Comparison of ENCODE assay signal across 16 cellular contexts in genomic region chr6:154487367-154488275, GRCh38. TPM values are rescaled to one million over a fixed set of nuclear protein-coding genes. Genes with fewer than 3 reads are reported as not detected.
DNase-seq lines count a peak whose midpoint lies in the region; ATAC-seq and TF ChIP-seq lines count a peak whose summit lies in the region.
"Had no signal": no experiment of that assay in that cellular context is flagged by ENCODE, and none has a peak within 500 bp of the region (broad histone marks: within the 10 kb centered on the region; RNA-seq: fewer than 3 reads in every experiment).

No MANE protein-coding gene starts in this region.

- DNase-seq in HuH-7 (ENCODE audit: low spot score) (peak; percentile 22), SJSA1 (ENCODE audit: low read depth in 1 of 2, low spot score in 2 of 2) (peak; percentile 79 to 82), kidney tubule cell (ENCODE audit: low spot score) (peak; percentile 42), thoracic aorta (ENCODE audit: low spot score) (no peak), cerebellar cortex (ENCODE audit: low spot score) (no peak), NCI-H510A treated with DMSO at 0.1 percent for 48 hours (lab: John Stamatoyannopoulos, UW) (no peak)
- DNase-seq in CD4-positive, alpha-beta memory T cell, result no peak
- DNase-seq: activated naive CD4-positive, alpha-beta T cell treated with Interleukin-2 at 50 U/mL for 16 hours; DND-41; effector CD4-positive, alpha-beta T cell; NCI-H187 treated with DMSO at 0.1 percent for 48 hours; NCI-H510A; psoas muscle; stomach; T-helper 17 cell had no signal

- H3K9me3 ChIP-seq in SJSA1 (replicated peaks) (no peaks in the 10 kb centered on the region), thoracic aorta (no peaks in the 10 kb centered on the region)
- H3K9me3 ChIP-seq in CD4-positive, alpha-beta memory T cell (ENCODE audit: control insufficient read depth in 1 of 2, low read length in 2 of 2), result no peaks in the 10 kb centered on the region
- H3K9me3 ChIP-seq: psoas muscle, stomach had no signal

- H3K27ac Mint-ChIP-seq in CD4-positive, alpha-beta memory T cell, result no peak overlapping the region
- H3K27ac Mint-ChIP-seq: T-helper 17 cell had no signal

- H3K4me3 Mint-ChIP-seq in CD4-positive, alpha-beta memory T cell, result no peak overlapping the region
- H3K4me3 Mint-ChIP-seq: T-helper 17 cell had no signal

- POLR2A ChIA-PET in CD4-positive, alpha-beta memory T cell (lab: Charles Lee; ENCODE audit: partially characterized antibody), result no interaction called here

- peaks cover 48% of the 10 kb centered on the region for H3K4me1 ChIP-seq in SJSA1 (replicated peaks)
- peaks cover 46 to 78% of the 10 kb centered on the region in 2 donors for H3K4me1 ChIP-seq in thoracic aorta (ENCODE audit: control insufficient read depth in 1 of 2, low read depth in 2 of 2)
- no peaks in the 10 kb centered on the region for H3K4me1 ChIP-seq in CD4-positive, alpha-beta memory T cell (ENCODE audit: insufficient read depth, low read length)
- H3K4me1 ChIP-seq: psoas muscle had no signal

- H3K4me1 Mint-ChIP-seq in CD4-positive, alpha-beta memory T cell, result no peaks in the 10 kb centered on the region
- H3K4me1 Mint-ChIP-seq: T-helper 17 cell had no signal

- CTCF ChIA-PET in CD4-positive, alpha-beta memory T cell (lab: Charles Lee; ENCODE audit: partially characterized antibody), result no interaction called here

- no peak overlapping the region for H3K4me3 ChIP-seq in SJSA1
- H3K4me3 ChIP-seq in thoracic aorta, result no peak overlapping the region
- no peak overlapping the region for H3K4me3 ChIP-seq in CD4-positive, alpha-beta memory T cell (ENCODE audit: low read length in 2 of 2)
- H3K4me3 ChIP-seq: psoas muscle, stomach had no signal

- intact Hi-C loops in CD4-positive, alpha-beta memory T cell (cut with micrococcal nuclease), result no loop called here

- no peaks in the 10 kb centered on the region for H3K27me3 ChIP-seq in SJSA1 (replicated peaks)
- H3K27me3 ChIP-seq in thoracic aorta (replicated peaks; ENCODE audit: insufficient read depth), result no peaks in the 10 kb centered on the region
- no peaks in the 10 kb centered on the region for H3K27me3 ChIP-seq in CD4-positive, alpha-beta memory T cell (ENCODE audit: insufficient read depth, low read length)
- H3K27me3 ChIP-seq: stomach had no signal

- H3K36me3 ChIP-seq in SJSA1 (no peaks in the 10 kb centered on the region), thoracic aorta (no peaks in the 10 kb centered on the region)
- H3K36me3 ChIP-seq in CD4-positive, alpha-beta memory T cell (ENCODE audit: insufficient read depth, low read length), result no peaks in the 10 kb centered on the region
- H3K36me3 ChIP-seq: stomach had no signal

- H3K36me3 Mint-ChIP-seq in CD4-positive, alpha-beta memory T cell, result no peaks in the 10 kb centered on the region

- H3K27me3 Mint-ChIP-seq in CD4-positive, alpha-beta memory T cell, result peaks cover 2 to 6% of the 10 kb centered on the region in 2 donors

- no peak for TF ChIP-seq CTCF in thoracic aorta (IDR thresholded peaks at IDR 0.05)

- ATAC-seq in thoracic aorta (ENCODE audit: insufficient number of reproducible peaks, low FRiP score, low read depth), result peak; percentile 30
- ATAC-seq: psoas muscle, T-helper 17 cell had no signal

- peak overlapping the region; percentile 93 for H3K27ac ChIP-seq in SJSA1
- H3K27ac ChIP-seq in thoracic aorta, result peak overlapping the region; percentile 14 to 63
- no peak overlapping the region for H3K27ac ChIP-seq in CD4-positive, alpha-beta memory T cell (ENCODE audit: low read depth, low read length)
- H3K27ac ChIP-seq: psoas muscle, RWPE1, stomach had no signal

- peaks cover 0 to 3% (median 0%) of the 10 kb centered on the region in 8 donors for H3K9me3 Mint-ChIP-seq in CD4-positive, alpha-beta memory T cell

RNA-seq across cellular contexts. Expression of gene CNKSR3, which starts 22.9 kb away (rescaled TPM):
- 11.4 and 14.7 TPM in 2 replicates for total RNA-seq in SJSA1 (2014; rRNA removed; shearing (Covaris generic))
- total RNA-seq in thoracic aorta, result 10 to 100 TPM; 20.2 to 22.9 TPM
- not detected for total RNA-seq in CD4-positive, alpha-beta memory T cell
- polyA plus RNA-seq in CD4-positive, alpha-beta memory T cell, result not detected
- total RNA-seq: T-helper 17 cell had no signal

Comparison
In these comparisons a context has a peak if more than half of its experiments do, and no peak if none do; other contexts are left out.
1. DNase-seq: peak in HuH-7 (single experiment), SJSA1 (2 of 2) and kidney tubule cell (single experiment); none in thoracic aorta (single experiment), CD4-positive, alpha-beta memory T cell (0 of 5), cerebellar cortex (single experiment) and NCI-H510A treated with DMSO at 0.1 percent for 48 hours (single experiment).
2. RNA of gene CNKSR3, which starts 22.9 kb away (total RNA-seq): 20.2 to 22.9 TPM in thoracic aorta and 11.4 to 14.7 TPM in SJSA1; not detected in CD4-positive, alpha-beta memory T cell; every median in the first group is over 10 times any median in the second.